Comparison of ENCODE assay signal across 8 cellular contexts in genomic region chr5:141051526-141051876, GRCh38. TPM values are rescaled to one million over a fixed set of nuclear protein-coding genes. Genes with fewer than 3 reads are reported as not detected.
DNase-seq lines count a peak whose midpoint lies in the region; ATAC-seq and TF ChIP-seq lines count a peak whose summit lies in the region.

No MANE protein-coding gene starts in this region.

- H3K36me3 Mint-ChIP-seq in Calu3 (ENCODE audit: insufficient read depth, unreplicated experiment): peaks cover 7% of the 10 kb centered on the region

- no peak overlapping the region for H3K4me2 ChIP-seq in GM23248 (ENCODE audit: unreplicated experiment)

- H3K9me3 ChIP-seq in Panc1 (ENCODE audit: control insufficient read depth, insufficient read depth, low read depth, low read length) (no peaks in the 10 kb centered on the region), right cardiac atrium (ENCODE audit: control insufficient read depth, low read length) (peaks cover 3% of the 10 kb centered on the region), GM23248 (ENCODE audit: low read depth) (no peaks in the 10 kb centered on the region)

- peak overlapping the region; percentile 78 for H3K4me3 Mint-ChIP-seq in Calu3 (ENCODE audit: low read depth, unreplicated experiment)

- intact Hi-C loops in Calu3 (cut with micrococcal nuclease; ENCODE audit: unreplicated experiment): no loop called here
- intact Hi-C loops in Panc1 (cut with micrococcal nuclease; ENCODE audit: unreplicated experiment): no loop called here
- intact Hi-C loops in right cardiac atrium (cut with DNase I): no loop called here

- ATAC-seq in Panc1 (peak; percentile 62), right cardiac atrium (no peak), esophagus mucosa (no peak), HG03457 (IDR thresholded peaks at IDR 0.05; ENCODE audit: unreplicated experiment) (no peak), HG02610 (IDR thresholded peaks at IDR 0.05; ENCODE audit: unreplicated experiment) (no peak)

- no peak overlapping the region for H3K9ac ChIP-seq in rectal smooth muscle tissue (ENCODE audit: low read length)
- no peak overlapping the region for H3K9ac ChIP-seq in GM23248

- H3K4me1 ChIP-seq in Panc1 (ENCODE audit: control insufficient read depth, insufficient read depth, low read length) (no peaks in the 10 kb centered on the region), right cardiac atrium (ENCODE audit: control insufficient read depth, insufficient read depth, low read length) (no peaks in the 10 kb centered on the region), rectal smooth muscle tissue (ENCODE audit: control insufficient read depth, insufficient read depth, low read length) (no peaks in the 10 kb centered on the region), GM23248 (ENCODE audit: insufficient read depth) (no peaks in the 10 kb centered on the region)

- POLR2A ChIA-PET in Panc1 (lab: Charles Lee): interaction anchor here (0.6 kb wide), 1 partner anchor 182 kb away, joined by 4 read pairs; no protein-coding TSS in a partner anchor

- H3K27ac Mint-ChIP-seq in Calu3 (ENCODE audit: unreplicated experiment): no peak overlapping the region

- peaks cover 2% of the 10 kb centered on the region; the same call in 1 of the 2 replicates for H3K27me3 ChIP-seq in Panc1 (ENCODE audit: control insufficient read depth, insufficient read depth, low read length)
- H3K27me3 ChIP-seq in right cardiac atrium (ENCODE audit: control insufficient read depth, insufficient read depth): no peaks in the 10 kb centered on the region
- no peaks in the 10 kb centered on the region for H3K27me3 ChIP-seq in rectal smooth muscle tissue (ENCODE audit: control insufficient read depth, insufficient read depth, low read length)
- H3K27me3 ChIP-seq in GM23248 (replicated peaks; ENCODE audit: insufficient read depth): no peaks in the 10 kb centered on the region

- H3K4me1 Mint-ChIP-seq in Calu3 (ENCODE audit: low read depth, unreplicated experiment): no peaks in the 10 kb centered on the region

- H3K36me3 ChIP-seq in Panc1 (ENCODE audit: control insufficient read depth, insufficient read depth, low read length) (no peaks in the 10 kb centered on the region), rectal smooth muscle tissue (ENCODE audit: control insufficient read depth, insufficient read depth, low read length) (no peaks in the 10 kb centered on the region), GM23248 (ENCODE audit: low read depth) (no peaks in the 10 kb centered on the region)

- DNase-seq in Calu3: no peak
- DNase-seq in Panc1 (ENCODE audit: low read depth, low spot score): no peak
- DNase-seq in right cardiac atrium: peak in 1 of 3 donors; percentile 33
- DNase-seq in GM23248: no peak

- no peak overlapping the region for H2AFZ ChIP-seq in GM23248

- no peaks in the 10 kb centered on the region for H3K27me3 Mint-ChIP-seq in Calu3 (ENCODE audit: unreplicated experiment)

- CTCF ChIA-PET in Calu3 (lab: Charles Lee): interaction anchor here (1.3 kb wide), 1 partner anchor 12 kb away, joined by 3 read pairs; no protein-coding TSS in a partner anchor
- CTCF ChIA-PET in Panc1 (lab: Charles Lee): no interaction called here

- H4K20me1 ChIP-seq in GM23248 (ENCODE audit: insufficient read depth): no peaks in the 10 kb centered on the region

- H3K9me3 Mint-ChIP-seq in Calu3 (ENCODE audit: low read depth, unreplicated experiment): no peaks in the 10 kb centered on the region

- peak overlapping the region; percentile 43 to 67 for H3K4me3 ChIP-seq in Panc1 (ENCODE audit: low read depth in 2 of 2, low read length in 2 of 2)
- H3K4me3 ChIP-seq in right cardiac atrium (ENCODE audit: low read length): peak overlapping the region; percentile 64
- H3K4me3 ChIP-seq in rectal smooth muscle tissue (ENCODE audit: low read length): peak overlapping the region; percentile 79
- H3K4me3 ChIP-seq in GM23248: no peak overlapping the region

- no peaks in the 10 kb centered on the region for H3F3A ChIP-seq in GM23248 (ENCODE audit: insufficient read depth)

- in situ Hi-C loops in Panc1 (cut with HindIII; ENCODE audit: low pct_unique_long_range_greater_than_20kb, low sequenced_read_pairs): no loop called here
- in situ Hi-C loops in GM23248 (cut with MboI): no loop called here

- H3K27ac ChIP-seq in Panc1 (ENCODE audit: low read length) (no peak overlapping the region), right cardiac atrium (ENCODE audit: low read length) (no peak overlapping the region), rectal smooth muscle tissue (ENCODE audit: low read depth, low read length) (no peak overlapping the region), GM23248 (no peak overlapping the region)

- TF ChIP-seq CTCF in Calu3 (IDR thresholded peaks at IDR 0.05; ENCODE audit: unreplicated experiment) (no peak), Panc1 (IDR thresholded peaks at IDR 0.05) (no peak)

- H3K79me2 ChIP-seq in GM23248 (ENCODE audit: insufficient read depth): no peaks in the 10 kb centered on the region

- BruUV-seq in Calu3 (replicated peaks; lab: Mats Ljungman, UMichigan) (no TSS peak), Panc1 (replicated peaks; lab: Mats Ljungman, UMichigan) (no TSS peak)

- H3K9me2 ChIP-seq in GM23248 (ENCODE audit: insufficient read depth): no peaks in the 10 kb centered on the region

- 7% methylated on average over 19 of the region's 19 CpGs for WGBS in right cardiac atrium
- 13 to 14% methylated on average over 19 of the region's 19 CpGs for WGBS in GM23248 (ENCODE audit: low coverage in 1 of 2, low lambda C conversion rate in 2 of 2, missing lambda C conversion rate in 2 of 2), 2 experiments

RNA-seq across cellular contexts. Expression of gene PCDHB1, which starts 0.3 kb away (rescaled TPM):
- not detected in 2 replicates for total RNA-seq in Calu3 (2022)
- 0.05 TPM for total RNA-seq in Panc1 (2021; ENCODE audit: unreplicated experiment)
- not detected for polyA plus RNA-seq in Panc1 (2012; ENCODE audit: insufficient read length)
- not detected for total RNA-seq in right cardiac atrium
- not detected for polyA plus RNA-seq in right cardiac atrium
- total RNA-seq in GM23248 (2014; rRNA removed; shearing (Covaris generic)): not detected in 2 replicates
- not detected in 2 replicates for polyA plus RNA-seq in GM23248 (2016; fragmentation: Nextera tagmentation; extraction: Ambion mirVana)
- not detected for total RNA-seq in esophagus mucosa

RNA-seq across cellular contexts. Expression of gene PCDHB2, which starts 42.9 kb away (rescaled TPM):
- total RNA-seq in Calu3 (2022) (0.24 TPM in 1 of 2 replicates, not detected in the other), Panc1 (2021; ENCODE audit: unreplicated experiment) (12.8 TPM), right cardiac atrium (1 to 10 TPM; 1.4 to 1.9 (median 1.5) TPM), esophagus mucosa (2.2 TPM)
- 14.8 TPM for polyA plus RNA-seq in Panc1 (2012; ENCODE audit: insufficient read length)
- polyA plus RNA-seq in right cardiac atrium (0.59 TPM), GM23248 (2016; fragmentation: Nextera tagmentation; extraction: Ambion mirVana) (4.4 and 6.0 TPM in 2 replicates)
- total RNA-seq in GM23248 (2014; rRNA removed; shearing (Covaris generic)): 4.9 and 8.9 TPM in 2 replicates

RNA-seq across cellular contexts. Expression of gene PCDHB3, which starts 48.8 kb away (rescaled TPM):
- total RNA-seq in Calu3 (2022) (0.09 and 0.10 TPM in 2 replicates), Panc1 (2021; ENCODE audit: unreplicated experiment) (0.92 TPM), right cardiac atrium (1 to 10 TPM in 3 of 4 donors, under 1 TPM in 1; 0.94 to 1.7 (median 1.4) TPM), esophagus mucosa (0.52 TPM)
- 0.46 TPM for polyA plus RNA-seq in Panc1 (2012; ENCODE audit: insufficient read length)
- polyA plus RNA-seq in right cardiac atrium (0.61 TPM), GM23248 (2016; fragmentation: Nextera tagmentation; extraction: Ambion mirVana) (0.23 and 0.24 TPM in 2 replicates)
- total RNA-seq in GM23248 (2014; rRNA removed; shearing (Covaris generic)): 0.76 and 1.1 TPM in 2 replicates
